1 cellular context compared by ENCODE assay signal in the genomic region with DNA sequence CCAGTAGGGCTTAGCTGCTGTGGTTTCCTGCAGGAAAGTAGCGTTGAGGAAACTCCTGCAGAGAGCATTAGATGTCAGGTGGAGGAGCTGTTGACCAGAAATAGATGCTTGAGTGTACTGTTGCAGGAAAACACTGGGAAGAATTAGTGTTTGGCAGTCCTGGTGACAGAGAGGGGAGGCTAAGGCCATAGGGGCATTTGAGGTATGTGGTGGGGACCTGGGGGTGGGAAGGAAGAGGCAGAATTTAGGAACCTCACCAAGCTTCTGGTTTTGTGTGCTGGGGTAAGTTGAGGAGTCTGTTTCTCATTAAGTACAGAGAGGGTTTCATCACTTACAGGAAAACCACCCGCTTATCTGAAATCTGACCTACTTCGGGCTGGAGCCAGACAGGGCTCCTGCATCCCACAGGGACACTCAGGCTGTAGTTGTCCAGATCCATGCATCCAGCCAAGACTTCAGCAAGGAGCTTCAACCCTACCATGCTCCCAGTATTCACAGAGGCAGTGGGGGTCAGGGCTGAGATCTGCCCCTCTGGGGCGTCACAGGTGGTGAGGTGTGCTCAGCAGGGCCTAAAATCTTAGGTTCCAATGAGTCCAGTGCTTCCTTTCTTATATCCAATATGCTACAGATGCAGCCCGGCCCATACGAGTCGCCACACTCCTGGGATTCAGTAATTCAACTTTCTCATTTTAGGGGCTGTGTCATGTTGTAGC.
TF ChIP-seq lines count a peak whose summit lies in the region.

No MANE protein-coding gene starts in this region.

TF ChIP-seq in SK-N-SH treated with all-trans-retinoic acid at 6 μM for 48 hours, 23 proteins besides CTCF, POLR2A, EP300 and RAD21 (continued from another document):
- TF ChIP-seq, protein P1, sequence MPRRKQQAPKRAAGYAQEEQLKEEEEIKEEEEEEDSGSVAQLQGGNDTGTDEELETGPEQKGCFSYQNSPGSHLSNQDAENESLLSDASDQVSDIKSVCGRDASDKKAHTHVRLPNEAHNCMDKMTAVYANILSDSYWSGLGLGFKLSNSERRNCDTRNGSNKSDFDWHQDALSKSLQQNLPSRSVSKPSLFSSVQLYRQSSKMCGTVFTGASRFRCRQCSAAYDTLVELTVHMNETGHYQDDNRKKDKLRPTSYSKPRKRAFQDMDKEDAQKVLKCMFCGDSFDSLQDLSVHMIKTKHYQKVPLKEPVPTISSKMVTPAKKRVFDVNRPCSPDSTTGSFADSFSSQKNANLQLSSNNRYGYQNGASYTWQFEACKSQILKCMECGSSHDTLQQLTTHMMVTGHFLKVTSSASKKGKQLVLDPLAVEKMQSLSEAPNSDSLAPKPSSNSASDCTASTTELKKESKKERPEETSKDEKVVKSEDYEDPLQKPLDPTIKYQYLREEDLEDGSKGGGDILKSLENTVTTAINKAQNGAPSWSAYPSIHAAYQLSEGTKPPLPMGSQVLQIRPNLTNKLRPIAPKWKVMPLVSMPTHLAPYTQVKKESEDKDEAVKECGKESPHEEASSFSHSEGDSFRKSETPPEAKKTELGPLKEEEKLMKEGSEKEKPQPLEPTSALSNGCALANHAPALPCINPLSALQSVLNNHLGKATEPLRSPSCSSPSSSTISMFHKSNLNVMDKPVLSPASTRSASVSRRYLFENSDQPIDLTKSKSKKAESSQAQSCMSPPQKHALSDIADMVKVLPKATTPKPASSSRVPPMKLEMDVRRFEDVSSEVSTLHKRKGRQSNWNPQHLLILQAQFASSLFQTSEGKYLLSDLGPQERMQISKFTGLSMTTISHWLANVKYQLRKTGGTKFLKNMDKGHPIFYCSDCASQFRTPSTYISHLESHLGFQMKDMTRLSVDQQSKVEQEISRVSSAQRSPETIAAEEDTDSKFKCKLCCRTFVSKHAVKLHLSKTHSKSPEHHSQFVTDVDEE (CRISPR knock-in tag; IDR thresholded peaks at IDR 0.05): peak; percentile 83; the same call in 1 of the 2 replicates
- TF ChIP-seq ISL1 (CRISPR knock-in tag; IDR thresholded peaks at IDR 0.05) (no peak), ZNF70 (CRISPR knock-in tag; IDR thresholded peaks at IDR 0.05) (no peak), TCF4 (CRISPR knock-in tag; IDR thresholded peaks at IDR 0.05; ENCODE audit: borderline replicate concordance) (peak; percentile 95), ZNF565 (CRISPR knock-in tag; conservative IDR thresholded peaks at IDR 0.05; ENCODE audit: low read depth) (no peak), ZC3H10 (CRISPR knock-in tag; IDR thresholded peaks at IDR 0.05) (peak; percentile 79), RARB (CRISPR knock-in tag; IDR thresholded peaks at IDR 0.05) (0 out of 2 replicates have a peak, but pooled peaks have one; percentile 67)
- TF ChIP-seq, protein P2, sequence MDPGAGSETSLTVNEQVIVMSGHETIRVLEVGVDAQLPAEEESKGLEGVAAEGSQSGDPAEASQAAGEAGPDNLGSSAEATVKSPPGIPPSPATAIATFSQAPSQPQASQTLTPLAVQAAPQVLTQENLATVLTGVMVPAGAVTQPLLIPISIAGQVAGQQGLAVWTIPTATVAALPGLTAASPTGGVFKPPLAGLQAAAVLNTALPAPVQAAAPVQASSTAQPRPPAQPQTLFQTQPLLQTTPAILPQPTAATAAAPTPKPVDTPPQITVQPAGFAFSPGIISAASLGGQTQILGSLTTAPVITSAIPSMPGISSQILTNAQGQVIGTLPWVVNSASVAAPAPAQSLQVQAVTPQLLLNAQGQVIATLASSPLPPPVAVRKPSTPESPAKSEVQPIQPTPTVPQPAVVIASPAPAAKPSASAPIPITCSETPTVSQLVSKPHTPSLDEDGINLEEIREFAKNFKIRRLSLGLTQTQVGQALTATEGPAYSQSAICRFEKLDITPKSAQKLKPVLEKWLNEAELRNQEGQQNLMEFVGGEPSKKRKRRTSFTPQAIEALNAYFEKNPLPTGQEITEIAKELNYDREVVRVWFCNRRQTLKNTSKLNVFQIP (CRISPR knock-in tag; IDR thresholded peaks at IDR 0.05; ENCODE audit: borderline replicate concordance, low read depth): no peak
- TF ChIP-seq, protein P3, sequence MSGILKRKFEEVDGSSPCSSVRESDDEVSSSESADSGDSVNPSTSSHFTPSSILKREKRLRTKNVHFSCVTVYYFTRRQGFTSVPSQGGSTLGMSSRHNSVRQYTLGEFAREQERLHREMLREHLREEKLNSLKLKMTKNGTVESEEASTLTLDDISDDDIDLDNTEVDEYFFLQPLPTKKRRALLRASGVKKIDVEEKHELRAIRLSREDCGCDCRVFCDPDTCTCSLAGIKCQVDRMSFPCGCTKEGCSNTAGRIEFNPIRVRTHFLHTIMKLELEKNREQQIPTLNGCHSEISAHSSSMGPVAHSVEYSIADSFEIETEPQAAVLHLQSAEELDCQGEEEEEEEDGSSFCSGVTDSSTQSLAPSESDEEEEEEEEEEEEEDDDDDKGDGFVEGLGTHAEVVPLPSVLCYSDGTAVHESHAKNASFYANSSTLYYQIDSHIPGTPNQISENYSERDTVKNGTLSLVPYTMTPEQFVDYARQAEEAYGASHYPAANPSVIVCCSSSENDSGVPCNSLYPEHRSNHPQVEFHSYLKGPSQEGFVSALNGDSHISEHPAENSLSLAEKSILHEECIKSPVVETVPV (CRISPR knock-in tag; IDR thresholded peaks at IDR 0.05): 0 out of 2 replicates have a peak, but pooled peaks have one; percentile 55
